1 cellular context compared by ENCODE assay signal in genomic region chr16:13995194-13995593, GRCh38.
TF ChIP-seq lines count a peak whose summit lies in the region.

No MANE protein-coding gene starts in this region.

TF ChIP-seq in HepG2, 621 proteins besides CTCF, POLR2A, EP300 and RAD21 (continued from another document and continues in another):
- TF ChIP-seq, protein P1, sequence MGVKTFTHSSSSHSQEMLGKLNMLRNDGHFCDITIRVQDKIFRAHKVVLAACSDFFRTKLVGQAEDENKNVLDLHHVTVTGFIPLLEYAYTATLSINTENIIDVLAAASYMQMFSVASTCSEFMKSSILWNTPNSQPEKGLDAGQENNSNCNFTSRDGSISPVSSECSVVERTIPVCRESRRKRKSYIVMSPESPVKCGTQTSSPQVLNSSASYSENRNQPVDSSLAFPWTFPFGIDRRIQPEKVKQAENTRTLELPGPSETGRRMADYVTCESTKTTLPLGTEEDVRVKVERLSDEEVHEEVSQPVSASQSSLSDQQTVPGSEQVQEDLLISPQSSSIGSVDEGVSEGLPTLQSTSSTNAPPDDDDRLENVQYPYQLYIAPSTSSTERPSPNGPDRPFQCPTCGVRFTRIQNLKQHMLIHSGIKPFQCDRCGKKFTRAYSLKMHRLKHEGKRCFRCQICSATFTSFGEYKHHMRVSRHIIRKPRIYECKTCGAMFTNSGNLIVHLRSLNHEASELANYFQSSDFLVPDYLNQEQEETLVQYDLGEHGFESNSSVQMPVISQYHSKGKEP (CRISPR knock-in tag; IDR thresholded peaks at IDR 0.05), result no peak
- TF ChIP-seq, protein P2, sequence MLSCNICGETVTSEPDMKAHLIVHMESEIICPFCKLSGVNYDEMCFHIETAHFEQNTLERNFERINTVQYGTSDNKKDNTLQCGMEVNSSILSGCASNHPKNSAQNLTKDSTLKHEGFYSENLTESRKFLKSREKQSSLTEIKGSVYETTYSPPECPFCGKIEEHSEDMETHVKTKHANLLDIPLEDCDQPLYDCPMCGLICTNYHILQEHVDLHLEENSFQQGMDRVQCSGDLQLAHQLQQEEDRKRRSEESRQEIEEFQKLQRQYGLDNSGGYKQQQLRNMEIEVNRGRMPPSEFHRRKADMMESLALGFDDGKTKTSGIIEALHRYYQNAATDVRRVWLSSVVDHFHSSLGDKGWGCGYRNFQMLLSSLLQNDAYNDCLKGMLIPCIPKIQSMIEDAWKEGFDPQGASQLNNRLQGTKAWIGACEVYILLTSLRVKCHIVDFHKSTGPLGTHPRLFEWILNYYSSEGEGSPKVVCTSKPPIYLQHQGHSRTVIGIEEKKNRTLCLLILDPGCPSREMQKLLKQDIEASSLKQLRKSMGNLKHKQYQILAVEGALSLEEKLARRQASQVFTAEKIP (CRISPR knock-in tag; IDR thresholded peaks at IDR 0.05; ENCODE audit: borderline replicate concordance), result no peak
- TF ChIP-seq YEATS2 (CRISPR knock-in tag; IDR thresholded peaks at IDR 0.05; ENCODE audit: borderline replicate concordance), result no peak
- TF ChIP-seq ZNF800 (CRISPR knock-in tag; IDR thresholded peaks at IDR 0.05), result no peak
- TF ChIP-seq ZNF644 (CRISPR knock-in tag; IDR thresholded peaks at IDR 0.05; ENCODE audit: low read depth), result 0 out of 2 replicates have a peak, but pooled peaks have one; percentile 70
- no peak for TF ChIP-seq RBFOX2 (IDR thresholded peaks at IDR 0.05; ENCODE audit: low read depth, low read length)
- TF ChIP-seq NR2F6 (IDR thresholded peaks at IDR 0.05), result peak; percentile 58; the same call in 1 of the 2 replicates
- TF ChIP-seq NR2F6 (CRISPR knock-in tag; IDR thresholded peaks at IDR 0.05), result peak; percentile 59; the same call in 1 of the 2 replicates
- TF ChIP-seq GPBP1L1 (CRISPR knock-in tag; IDR thresholded peaks at IDR 0.05), result no peak
- TF ChIP-seq ZNF761 (CRISPR knock-in tag; conservative IDR thresholded peaks at IDR 0.05), result no peak
- TF ChIP-seq, protein P3, sequence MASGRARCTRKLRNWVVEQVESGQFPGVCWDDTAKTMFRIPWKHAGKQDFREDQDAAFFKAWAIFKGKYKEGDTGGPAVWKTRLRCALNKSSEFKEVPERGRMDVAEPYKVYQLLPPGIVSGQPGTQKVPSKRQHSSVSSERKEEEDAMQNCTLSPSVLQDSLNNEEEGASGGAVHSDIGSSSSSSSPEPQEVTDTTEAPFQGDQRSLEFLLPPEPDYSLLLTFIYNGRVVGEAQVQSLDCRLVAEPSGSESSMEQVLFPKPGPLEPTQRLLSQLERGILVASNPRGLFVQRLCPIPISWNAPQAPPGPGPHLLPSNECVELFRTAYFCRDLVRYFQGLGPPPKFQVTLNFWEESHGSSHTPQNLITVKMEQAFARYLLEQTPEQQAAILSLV (CRISPR knock-in tag; IDR thresholded peaks at IDR 0.05; ENCODE audit: borderline replicate concordance), result no peak
- TF ChIP-seq, protein P4, sequence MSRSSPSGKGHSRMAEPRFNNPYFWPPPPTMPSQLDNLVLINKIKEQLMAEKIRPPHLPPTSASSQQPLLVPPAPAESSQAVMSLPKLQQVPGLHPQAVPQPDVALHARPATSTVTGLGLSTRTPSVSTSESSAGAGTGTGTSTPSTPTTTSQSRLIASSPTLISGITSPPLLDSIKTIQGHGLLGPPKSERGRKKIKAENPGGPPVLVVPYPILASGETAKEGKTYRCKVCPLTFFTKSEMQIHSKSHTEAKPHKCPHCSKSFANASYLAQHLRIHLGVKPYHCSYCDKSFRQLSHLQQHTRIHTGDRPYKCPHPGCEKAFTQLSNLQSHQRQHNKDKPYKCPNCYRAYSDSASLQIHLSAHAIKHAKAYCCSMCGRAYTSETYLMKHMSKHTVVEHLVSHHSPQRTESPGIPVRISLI (CRISPR knock-in tag; IDR thresholded peaks at IDR 0.05; ENCODE audit: borderline replicate concordance), result no peak; the same call in 1 of the 2 replicates
- no peak for TF ChIP-seq ZNF660 (CRISPR knock-in tag; IDR thresholded peaks at IDR 0.05; ENCODE audit: borderline replicate concordance, low read depth)
- TF ChIP-seq CHD4 (IDR thresholded peaks at IDR 0.05; ENCODE audit: borderline replicate concordance, low read length), result no peak
- TF ChIP-seq NAIF1 (CRISPR knock-in tag; IDR thresholded peaks at IDR 0.05; ENCODE audit: borderline replicate concordance), result no peak
- no peak for TF ChIP-seq ZFP1 (CRISPR knock-in tag; IDR thresholded peaks at IDR 0.05)
- no peak for TF ChIP-seq ZNF256 (CRISPR knock-in tag; conservative IDR thresholded peaks at IDR 0.05)
- TF ChIP-seq ARID5B (CRISPR knock-in tag; IDR thresholded peaks at IDR 0.05), result peak; percentile 77
- TF ChIP-seq MZF1 (CRISPR knock-in tag; IDR thresholded peaks at IDR 0.05; ENCODE audit: borderline replicate concordance), result no peak
- peak; percentile 67 for TF ChIP-seq GATAD2A (CRISPR knock-in tag; IDR thresholded peaks at IDR 0.05)
- TF ChIP-seq, protein P5, sequence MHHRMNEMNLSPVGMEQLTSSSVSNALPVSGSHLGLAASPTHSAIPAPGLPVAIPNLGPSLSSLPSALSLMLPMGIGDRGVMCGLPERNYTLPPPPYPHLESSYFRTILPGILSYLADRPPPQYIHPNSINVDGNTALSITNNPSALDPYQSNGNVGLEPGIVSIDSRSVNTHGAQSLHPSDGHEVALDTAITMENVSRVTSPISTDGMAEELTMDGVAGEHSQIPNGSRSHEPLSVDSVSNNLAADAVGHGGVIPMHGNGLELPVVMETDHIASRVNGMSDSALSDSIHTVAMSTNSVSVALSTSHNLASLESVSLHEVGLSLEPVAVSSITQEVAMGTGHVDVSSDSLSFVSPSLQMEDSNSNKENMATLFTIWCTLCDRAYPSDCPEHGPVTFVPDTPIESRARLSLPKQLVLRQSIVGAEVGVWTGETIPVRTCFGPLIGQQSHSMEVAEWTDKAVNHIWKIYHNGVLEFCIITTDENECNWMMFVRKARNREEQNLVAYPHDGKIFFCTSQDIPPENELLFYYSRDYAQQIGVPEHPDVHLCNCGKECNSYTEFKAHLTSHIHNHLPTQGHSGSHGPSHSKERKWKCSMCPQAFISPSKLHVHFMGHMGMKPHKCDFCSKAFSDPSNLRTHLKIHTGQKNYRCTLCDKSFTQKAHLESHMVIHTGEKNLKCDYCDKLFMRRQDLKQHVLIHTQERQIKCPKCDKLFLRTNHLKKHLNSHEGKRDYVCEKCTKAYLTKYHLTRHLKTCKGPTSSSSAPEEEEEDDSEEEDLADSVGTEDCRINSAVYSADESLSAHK (CRISPR knock-in tag; IDR thresholded peaks at IDR 0.05; ENCODE audit: borderline replicate concordance), result no peak
- no peak for TF ChIP-seq RFX5 (IDR thresholded peaks at IDR 0.05; ENCODE audit: low read depth, low read length)
- TF ChIP-seq, protein P6, sequence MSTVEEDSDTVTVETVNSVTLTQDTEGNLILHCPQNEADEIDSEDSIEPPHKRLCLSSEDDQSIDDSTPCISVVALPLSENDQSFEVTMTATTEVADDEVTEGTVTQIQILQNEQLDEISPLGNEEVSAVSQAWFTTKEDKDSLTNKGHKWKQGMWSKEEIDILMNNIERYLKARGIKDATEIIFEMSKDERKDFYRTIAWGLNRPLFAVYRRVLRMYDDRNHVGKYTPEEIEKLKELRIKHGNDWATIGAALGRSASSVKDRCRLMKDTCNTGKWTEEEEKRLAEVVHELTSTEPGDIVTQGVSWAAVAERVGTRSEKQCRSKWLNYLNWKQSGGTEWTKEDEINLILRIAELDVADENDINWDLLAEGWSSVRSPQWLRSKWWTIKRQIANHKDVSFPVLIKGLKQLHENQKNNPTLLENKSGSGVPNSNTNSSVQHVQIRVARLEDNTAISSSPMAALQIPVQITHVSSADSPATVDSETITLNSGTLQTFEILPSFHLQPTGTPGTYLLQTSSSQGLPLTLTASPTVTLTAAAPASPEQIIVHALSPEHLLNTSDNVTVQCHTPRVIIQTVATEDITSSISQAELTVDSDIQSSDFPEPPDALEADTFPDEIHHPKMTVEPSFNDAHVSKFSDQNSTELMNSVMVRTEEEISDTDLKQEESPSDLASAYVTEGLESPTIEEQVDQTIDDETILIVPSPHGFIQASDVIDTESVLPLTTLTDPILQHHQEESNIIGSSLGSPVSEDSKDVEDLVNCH (CRISPR knock-in tag; IDR thresholded peaks at IDR 0.05), result no peak
- TF ChIP-seq, protein P7, sequence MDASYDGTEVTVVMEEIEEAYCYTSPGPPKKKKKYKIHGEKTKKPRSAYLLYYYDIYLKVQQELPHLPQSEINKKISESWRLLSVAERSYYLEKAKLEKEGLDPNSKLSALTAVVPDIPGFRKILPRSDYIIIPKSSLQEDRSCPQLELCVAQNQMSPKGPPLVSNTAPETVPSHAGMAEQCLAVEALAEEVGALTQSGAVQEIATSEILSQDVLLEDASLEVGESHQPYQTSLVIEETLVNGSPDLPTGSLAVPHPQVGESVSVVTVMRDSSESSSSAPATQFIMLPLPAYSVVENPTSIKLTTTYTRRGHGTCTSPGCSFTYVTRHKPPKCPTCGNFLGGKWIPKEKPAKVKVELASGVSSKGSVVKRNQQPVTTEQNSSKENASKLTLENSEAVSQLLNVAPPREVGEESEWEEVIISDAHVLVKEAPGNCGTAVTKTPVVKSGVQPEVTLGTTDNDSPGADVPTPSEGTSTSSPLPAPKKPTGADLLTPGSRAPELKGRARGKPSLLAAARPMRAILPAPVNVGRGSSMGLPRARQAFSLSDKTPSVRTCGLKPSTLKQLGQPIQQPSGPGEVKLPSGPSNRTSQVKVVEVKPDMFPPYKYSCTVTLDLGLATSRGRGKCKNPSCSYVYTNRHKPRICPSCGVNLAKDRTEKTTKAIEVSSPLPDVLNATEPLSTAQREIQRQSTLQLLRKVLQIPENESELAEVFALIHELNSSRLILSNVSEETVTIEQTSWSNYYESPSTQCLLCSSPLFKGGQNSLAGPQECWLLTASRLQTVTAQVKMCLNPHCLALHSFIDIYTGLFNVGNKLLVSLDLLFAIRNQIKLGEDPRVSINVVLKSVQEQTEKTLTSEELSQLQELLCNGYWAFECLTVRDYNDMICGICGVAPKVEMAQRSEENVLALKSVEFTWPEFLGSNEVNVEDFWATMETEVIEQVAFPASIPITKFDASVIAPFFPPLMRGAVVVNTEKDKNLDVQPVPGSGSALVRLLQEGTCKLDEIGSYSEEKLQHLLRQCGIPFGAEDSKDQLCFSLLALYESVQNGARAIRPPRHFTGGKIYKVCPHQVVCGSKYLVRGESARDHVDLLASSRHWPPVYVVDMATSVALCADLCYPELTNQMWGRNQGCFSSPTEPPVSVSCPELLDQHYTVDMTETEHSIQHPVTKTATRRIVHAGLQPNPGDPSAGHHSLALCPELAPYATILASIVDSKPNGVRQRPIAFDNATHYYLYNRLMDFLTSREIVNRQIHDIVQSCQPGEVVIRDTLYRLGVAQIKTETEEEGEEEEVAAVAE (CRISPR knock-in tag; IDR thresholded peaks at IDR 0.05; ENCODE audit: borderline replicate concordance), result no peak
- TF ChIP-seq ZNF7 (CRISPR knock-in tag; IDR thresholded peaks at IDR 0.05), result no peak
- no peak for TF ChIP-seq ZFP36L2 (CRISPR knock-in tag; IDR thresholded peaks at IDR 0.05)
- TF ChIP-seq MTA1 (CRISPR knock-in tag; IDR thresholded peaks at IDR 0.05; ENCODE audit: borderline replicate concordance), result no peak; the same call in 1 of the 2 replicates
- no peak for TF ChIP-seq JARID2 (CRISPR knock-in tag; IDR thresholded peaks at IDR 0.05; ENCODE audit: insufficient replicate concordance)
- 0 out of 2 replicates have a peak, but pooled peaks have one; percentile 31 for TF ChIP-seq ZNF816 (CRISPR knock-in tag; IDR thresholded peaks at IDR 0.05; ENCODE audit: borderline replicate concordance)
- no peak for TF ChIP-seq GTF3A (CRISPR knock-in tag; conservative IDR thresholded peaks at IDR 0.05)
